In the genomic region with DNA sequence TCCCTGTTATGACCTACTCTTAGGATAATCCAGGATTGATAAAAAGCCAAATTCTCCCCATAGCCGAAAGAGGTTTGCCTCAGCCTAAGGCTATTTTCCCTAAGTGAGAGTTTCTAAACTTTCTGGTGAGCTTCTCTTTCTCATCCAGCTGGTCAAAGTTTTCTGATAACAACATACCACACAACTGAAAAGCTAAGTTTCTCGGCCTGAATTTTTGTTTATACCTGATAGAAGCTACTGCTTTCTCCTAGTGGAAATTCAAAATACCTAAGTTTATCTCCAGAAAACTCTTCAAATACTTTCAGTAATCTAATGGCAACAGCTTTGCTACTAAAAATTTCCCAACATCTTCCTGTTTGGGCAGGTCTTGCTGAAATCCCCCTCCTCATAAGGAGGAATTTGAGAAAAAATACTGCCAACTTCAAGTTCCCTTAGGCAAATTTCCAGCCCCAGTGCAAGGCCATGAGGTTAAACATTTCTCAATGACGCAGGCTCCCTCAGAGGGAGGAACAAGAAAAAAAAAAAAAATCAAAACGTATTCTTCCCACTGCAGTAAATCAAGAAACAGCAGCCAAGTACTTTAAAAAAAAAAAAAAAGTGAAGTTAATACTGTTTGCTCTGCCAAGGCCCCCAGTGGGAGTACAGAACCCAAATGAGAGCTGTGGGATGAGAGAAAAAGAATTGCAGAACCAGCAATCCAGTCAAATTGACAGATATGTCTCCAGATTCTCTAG, we compare ENCODE assay signal across 9 cellular contexts.
A peak's percentile ranks its signal among the peaks of the same experiment; 100 is the strongest.
DNase-seq lines count a peak whose midpoint lies in the region; ATAC-seq, FAIRE-seq and TF ChIP-seq lines count a peak whose summit lies in the region.
"Had no signal": no experiment of that assay in that cellular context is flagged by ENCODE, and none has a peak within 500 bp of the region (broad histone marks: within the 10 kb centered on the region; RNA-seq: fewer than 3 reads in every experiment).

No MANE protein-coding gene starts in this region.

- no peak overlapping the region for H3K4me3 Mint-ChIP-seq in endothelial cell (ENCODE audit: unreplicated experiment)
- H3K4me3 Mint-ChIP-seq: activated naive CD8-positive, alpha-beta T cell treated with anti-CD3 and anti-CD28 coated beads, Interleukin-2, amount 50 U/mL, for 24 hours had no signal

- no peak for TF ChIP-seq POLR2A in A549 (IDR thresholded peaks at IDR 0.05; ENCODE audit: low read length)

- ATAC-seq in A549 (peak; percentile 41 to 61; a peak in 5 of 6 replicates), HG02763 (IDR thresholded peaks at IDR 0.05; ENCODE audit: unreplicated experiment) (no peak)
- ATAC-seq: activated naive CD8-positive, alpha-beta T cell treated with anti-CD3 and anti-CD28 coated beads, Interleukin-2, amount 50 U/mL, for 24 hours had no signal

- H3K4me1 ChIP-seq in A549 (peaks cover 92% of the 10 kb centered on the region), mucosa of rectum (ENCODE audit: control insufficient read depth in 2 of 2, insufficient read depth in 2 of 2, low read length in 2 of 2) (peaks cover 14 to 18% of the 10 kb centered on the region in 2 donors)

- peak; percentile 91 to 96; a peak in 4 of 5 replicates for TF ChIP-seq EP300 in A549 (IDR thresholded peaks at IDR 0.05)

- 3% methylated on average over 4 of the region's 4 CpGs for WGBS in A549 (ENCODE audit: missing lambda C conversion rate)

- FAIRE-seq in A549 (lab: Jason Lieb, UNC): no peak

- H3K27me3 Mint-ChIP-seq in endothelial cell (ENCODE audit: unreplicated experiment): no peaks in the 10 kb centered on the region
- H3K27me3 Mint-ChIP-seq: activated naive CD8-positive, alpha-beta T cell treated with anti-CD3 and anti-CD28 coated beads, Interleukin-2, amount 50 U/mL, for 24 hours had no signal

- H3K9me3 Mint-ChIP-seq in endothelial cell (ENCODE audit: unreplicated experiment): no peaks in the 10 kb centered on the region
- H3K9me3 Mint-ChIP-seq: activated naive CD8-positive, alpha-beta T cell treated with anti-CD3 and anti-CD28 coated beads, Interleukin-2, amount 50 U/mL, for 24 hours had no signal

- no peaks in the 10 kb centered on the region for H3K36me3 ChIP-seq in mucosa of rectum (ENCODE audit: control insufficient read depth in 2 of 2, insufficient read depth in 2 of 2, low read length in 2 of 2)

- H3K27me3 ChIP-seq in mucosa of rectum (ENCODE audit: control insufficient read depth in 2 of 2, insufficient read depth in 2 of 2, low read length in 2 of 2): no peaks in the 10 kb centered on the region

- POLR2A ChIA-PET in A549 (lab: Yijun Ruan, JAX): interaction anchor here (0.7 to 2.3 kb wide), 4 partner anchors 11 to 583 kb away, joined by 5 to 12 read pairs (median 6); a partner anchor contains a TSS

- H3K4me3 ChIP-seq in A549 (no peak overlapping the region; the same call in 2 of the 3 replicates), mucosa of rectum (ENCODE audit: low read length in 2 of 2) (no peak overlapping the region)

- no peaks in the 10 kb centered on the region for H3K36me3 Mint-ChIP-seq in endothelial cell (ENCODE audit: low read depth, unreplicated experiment)

- peak; percentile 2 to 6; a peak in 3 of 5 replicates for TF ChIP-seq RAD21 in A549 (conservative IDR thresholded peaks at IDR 0.05 in 1 of 2, IDR thresholded peaks at IDR 0.05 in 1 of 2)

- H3K27ac Mint-ChIP-seq in endothelial cell (ENCODE audit: unreplicated experiment): peak overlapping the region; percentile 42

- TF ChIP-seq CTCF in A549 (IDR thresholded peaks at IDR 0.05) (no peak), endothelial cell (IDR thresholded peaks at IDR 0.05; ENCODE audit: unreplicated experiment) (no peak), GM10266 (IDR thresholded peaks at IDR 0.05; ENCODE audit: control insufficient read depth, insufficient read depth, low read depth, missing control alignments) (no peak)

- peaks cover 24% of the 10 kb centered on the region for H3K4me1 Mint-ChIP-seq in endothelial cell (ENCODE audit: unreplicated experiment)

- H3K27ac ChIP-seq in A549: peak overlapping the region; percentile 94 to 99
- H3K27ac ChIP-seq in mucosa of rectum (ENCODE audit: low read depth in 2 of 2, low read length in 2 of 2): peak overlapping the region; percentile 76 to 84

- peak overlapping the region; percentile 27 to 39 for H3K9ac ChIP-seq in mucosa of rectum (ENCODE audit: low read depth in 1 of 2, low read length in 2 of 2)

- H3K4me2 ChIP-seq in A549: peak overlapping the region; percentile 85

- H3K9me3 ChIP-seq in A549 (no peaks in the 10 kb centered on the region), mucosa of rectum (ENCODE audit: control insufficient read depth in 2 of 2, low read length in 2 of 2) (no peaks in the 10 kb centered on the region)

- DNase-seq in A549 (ENCODE audit: low read depth in 1 of 2, low spot score in 1 of 2) (peak in 1 of 2 experiments; percentile 94), MV-4-11 (lab: John Stamatoyannopoulos, UW) (peak; percentile 76), endothelial cell (ENCODE audit: low spot score) (no peak), GM10266 (ENCODE audit: extremely low spot score) (no peak), middle frontal gyrus (ENCODE audit: extremely low spot score, low spot score) (no peak)
- DNase-seq in stimulated activated CD4-positive, alpha-beta T cell treated with anti-CD3 and anti-CD28 coated beads, Interleukin-4, amount 100 ng/mL, for 1 hour: no peak
- DNase-seq: activated naive CD8-positive, alpha-beta T cell treated with anti-CD3 and anti-CD28 coated beads, Interleukin-2, amount 50 U/mL, for 24 hours had no signal

- CTCF ChIA-PET in A549 (lab: Yijun Ruan, JAX): interaction anchor here (0.6 to 3.0 kb wide), 6 partner anchors 11 to 141 kb away, joined by 3 to 15 read pairs (median 4); no protein-coding TSS in a partner anchor

TF ChIP-seq in A549, 52 proteins besides CTCF, POLR2A, EP300 and RAD21 (continues in another document):
- peak; percentile 91 for TF ChIP-seq GATA3 (IDR thresholded peaks at IDR 0.05; ENCODE audit: borderline replicate concordance)
- TF ChIP-seq, protein P1, sequence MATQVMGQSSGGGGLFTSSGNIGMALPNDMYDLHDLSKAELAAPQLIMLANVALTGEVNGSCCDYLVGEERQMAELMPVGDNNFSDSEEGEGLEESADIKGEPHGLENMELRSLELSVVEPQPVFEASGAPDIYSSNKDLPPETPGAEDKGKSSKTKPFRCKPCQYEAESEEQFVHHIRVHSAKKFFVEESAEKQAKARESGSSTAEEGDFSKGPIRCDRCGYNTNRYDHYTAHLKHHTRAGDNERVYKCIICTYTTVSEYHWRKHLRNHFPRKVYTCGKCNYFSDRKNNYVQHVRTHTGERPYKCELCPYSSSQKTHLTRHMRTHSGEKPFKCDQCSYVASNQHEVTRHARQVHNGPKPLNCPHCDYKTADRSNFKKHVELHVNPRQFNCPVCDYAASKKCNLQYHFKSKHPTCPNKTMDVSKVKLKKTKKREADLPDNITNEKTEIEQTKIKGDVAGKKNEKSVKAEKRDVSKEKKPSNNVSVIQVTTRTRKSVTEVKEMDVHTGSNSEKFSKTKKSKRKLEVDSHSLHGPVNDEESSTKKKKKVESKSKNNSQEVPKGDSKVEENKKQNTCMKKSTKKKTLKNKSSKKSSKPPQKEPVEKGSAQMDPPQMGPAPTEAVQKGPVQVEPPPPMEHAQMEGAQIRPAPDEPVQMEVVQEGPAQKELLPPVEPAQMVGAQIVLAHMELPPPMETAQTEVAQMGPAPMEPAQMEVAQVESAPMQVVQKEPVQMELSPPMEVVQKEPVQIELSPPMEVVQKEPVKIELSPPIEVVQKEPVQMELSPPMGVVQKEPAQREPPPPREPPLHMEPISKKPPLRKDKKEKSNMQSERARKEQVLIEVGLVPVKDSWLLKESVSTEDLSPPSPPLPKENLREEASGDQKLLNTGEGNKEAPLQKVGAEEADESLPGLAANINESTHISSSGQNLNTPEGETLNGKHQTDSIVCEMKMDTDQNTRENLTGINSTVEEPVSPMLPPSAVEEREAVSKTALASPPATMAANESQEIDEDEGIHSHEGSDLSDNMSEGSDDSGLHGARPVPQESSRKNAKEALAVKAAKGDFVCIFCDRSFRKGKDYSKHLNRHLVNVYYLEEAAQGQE (IDR thresholded peaks at IDR 0.05): no peak
- TF ChIP-seq MAFK (IDR thresholded peaks at IDR 0.05; ENCODE audit: partially characterized antibody): no peak
- TF ChIP-seq, protein P2, sequence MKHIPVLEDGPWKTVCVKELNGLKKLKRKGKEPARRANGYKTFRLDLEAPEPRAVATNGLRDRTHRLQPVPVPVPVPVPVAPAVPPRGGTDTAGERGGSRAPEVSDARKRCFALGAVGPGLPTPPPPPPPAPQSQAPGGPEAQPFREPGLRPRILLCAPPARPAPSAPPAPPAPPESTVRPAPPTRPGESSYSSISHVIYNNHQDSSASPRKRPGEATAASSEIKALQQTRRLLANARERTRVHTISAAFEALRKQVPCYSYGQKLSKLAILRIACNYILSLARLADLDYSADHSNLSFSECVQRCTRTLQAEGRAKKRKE (CRISPR knock-in tag; IDR thresholded peaks at IDR 0.05; ENCODE audit: low read depth): no peak
- TF ChIP-seq HOXB5 (CRISPR knock-in tag; IDR thresholded peaks at IDR 0.05): no peak
- TF ChIP-seq FOXS1 (CRISPR knock-in tag; IDR thresholded peaks at IDR 0.05): no peak
- no peak for TF ChIP-seq ZSCAN20 (CRISPR knock-in tag; IDR thresholded peaks at IDR 0.05)
- TF ChIP-seq ZFP36 (IDR thresholded peaks at IDR 0.05; ENCODE audit: borderline replicate concordance, partially characterized antibody): no peak
- TF ChIP-seq, protein P3, sequence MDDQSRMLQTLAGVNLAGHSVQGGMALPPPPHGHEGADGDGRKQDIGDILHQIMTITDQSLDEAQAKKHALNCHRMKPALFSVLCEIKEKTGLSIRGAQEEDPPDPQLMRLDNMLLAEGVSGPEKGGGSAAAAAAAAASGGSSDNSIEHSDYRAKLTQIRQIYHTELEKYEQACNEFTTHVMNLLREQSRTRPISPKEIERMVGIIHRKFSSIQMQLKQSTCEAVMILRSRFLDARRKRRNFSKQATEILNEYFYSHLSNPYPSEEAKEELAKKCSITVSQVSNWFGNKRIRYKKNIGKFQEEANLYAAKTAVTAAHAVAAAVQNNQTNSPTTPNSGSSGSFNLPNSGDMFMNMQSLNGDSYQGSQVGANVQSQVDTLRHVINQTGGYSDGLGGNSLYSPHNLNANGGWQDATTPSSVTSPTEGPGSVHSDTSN (IDR thresholded peaks at IDR 0.05): peak; percentile 67; the same call in 1 of the 2 replicates
- no peak for TF ChIP-seq EHF (CRISPR knock-in tag; IDR thresholded peaks at IDR 0.05)
- TF ChIP-seq, protein P4, sequence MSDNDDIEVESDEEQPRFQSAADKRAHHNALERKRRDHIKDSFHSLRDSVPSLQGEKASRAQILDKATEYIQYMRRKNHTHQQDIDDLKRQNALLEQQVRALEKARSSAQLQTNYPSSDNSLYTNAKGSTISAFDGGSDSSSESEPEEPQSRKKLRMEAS (IDR thresholded peaks at IDR 0.05): peak; percentile 76
- no peak for TF ChIP-seq MYC (IDR thresholded peaks at IDR 0.05; ENCODE audit: borderline replicate concordance, low read length)
- TF ChIP-seq HOXA7 (CRISPR knock-in tag; IDR thresholded peaks at IDR 0.05): no peak
- TF ChIP-seq CBX2 (IDR thresholded peaks at IDR 0.05; ENCODE audit: borderline replicate concordance, low read depth): no peak
- TF ChIP-seq CEBPB (IDR thresholded peaks at IDR 0.05): peak; percentile 72 to 89
- TF ChIP-seq BHLHE40 (IDR thresholded peaks at IDR 0.05; ENCODE audit: low read depth, low read length): no peak
